In genomic region chr2:109736177-109736827, GRCh38 we compare ENCODE assay signal across 8 cellular contexts. TPM values are rescaled to one million over a fixed set of nuclear protein-coding genes. Genes with fewer than 3 reads are reported as not detected.
A peak's percentile ranks its signal among the peaks of the same experiment; 100 is the strongest.
DNase-seq lines count a peak whose midpoint lies in the region; ATAC-seq and TF ChIP-seq lines count a peak whose summit lies in the region.

No MANE protein-coding gene starts in this region.

- no peak overlapping the region for H3K4me3 Mint-ChIP-seq in activated CD8-positive, alpha-beta T cell treated with anti-CD3 and anti-CD28 coated beads for 36 hours

- no peaks in the 10 kb centered on the region for H3K27me3 ChIP-seq in heart left ventricle

- intact Hi-C loops in activated CD8-positive, alpha-beta T cell treated with anti-CD3 and anti-CD28 coated beads for 36 hours (cut with micrococcal nuclease), result no loop called here
- intact Hi-C loops in heart left ventricle (cut with DNase I), result loop anchor here in 6 of 10 donors (1.0 to 5.0 kb wide), 3 partner anchors 189 to 192 kb away; no protein-coding TSS in a partner anchor
- intact Hi-C loops in posterior vena cava (cut with DNase I), result loop anchor here in 1 of 2 donors (5.0 kb wide), 1 partner anchor 189 kb away; no protein-coding TSS in a partner anchor

- no peak overlapping the region for H3K4me3 ChIP-seq in heart left ventricle

- H3K27me3 Mint-ChIP-seq in activated CD8-positive, alpha-beta T cell treated with anti-CD3 and anti-CD28 coated beads for 36 hours, result peaks cover 18% of the 10 kb centered on the region

- no peaks in the 10 kb centered on the region for H3K36me3 ChIP-seq in heart left ventricle

- H3K4me1 Mint-ChIP-seq in activated CD8-positive, alpha-beta T cell treated with anti-CD3 and anti-CD28 coated beads for 36 hours (ENCODE audit: low read depth), result no peaks in the 10 kb centered on the region

- POLR2A ChIA-PET in activated CD8-positive, alpha-beta T cell treated with anti-CD3 and anti-CD28 coated beads for 36 hours (lab: Charles Lee), result no interaction called here

- no peak for TF ChIP-seq POLR2A in heart left ventricle (IDR thresholded peaks at IDR 0.05)

- no peak overlapping the region for H3K27ac ChIP-seq in heart left ventricle

- H3K9me3 ChIP-seq in heart left ventricle, result peaks cover 0 to 6% (median 0%) of the 10 kb centered on the region in 12 donors

- WGBS in heart left ventricle, 4 donors, result 56 to 60% (median 56%) methylated on average over 15 of the region's 15 CpGs

- peak; percentile 18 to 69 for DNase-seq in NCI-H524 (lab: John Stamatoyannopoulos, UW)
- no peak for DNase-seq in NCI-H524 treated with DMSO at 0.1 percent for 48 hours (lab: John Stamatoyannopoulos, UW)
- DNase-seq in NCI-H1105 treated with DMSO at 0.1 percent for 48 hours (lab: John Stamatoyannopoulos, UW), result peak; percentile 28
- DNase-seq in activated CD8-positive, alpha-beta T cell treated with anti-CD3 and anti-CD28 coated beads for 36 hours, result peak; percentile 35
- DNase-seq in heart left ventricle, result peak in 4 of 5 donors; percentile 39 to 54 (median 46)
- peak; percentile 20 for DNase-seq in putamen (ENCODE audit: low spot score)
- no peak for DNase-seq in posterior vena cava (ENCODE audit: low spot score)

- H3K27ac Mint-ChIP-seq in activated CD8-positive, alpha-beta T cell treated with anti-CD3 and anti-CD28 coated beads for 36 hours, result no peak overlapping the region

- H3K36me3 Mint-ChIP-seq in activated CD8-positive, alpha-beta T cell treated with anti-CD3 and anti-CD28 coated beads for 36 hours (ENCODE audit: low read depth), result no peaks in the 10 kb centered on the region

- no peaks in the 10 kb centered on the region for H3K9me3 Mint-ChIP-seq in activated CD8-positive, alpha-beta T cell treated with anti-CD3 and anti-CD28 coated beads for 36 hours

- no peaks in the 10 kb centered on the region for H3K4me1 ChIP-seq in heart left ventricle

- TF ChIP-seq CTCF in activated CD8-positive, alpha-beta T cell treated with anti-CD3 and anti-CD28 coated beads for 36 hours (IDR thresholded peaks at IDR 0.05), result peak; percentile 55
- TF ChIP-seq CTCF in heart left ventricle (IDR thresholded peaks at IDR 0.05), result peak; percentile 39 to 86 (median 74)

- CTCF ChIA-PET in activated CD8-positive, alpha-beta T cell treated with anti-CD3 and anti-CD28 coated beads for 36 hours (lab: Charles Lee), result interaction anchor here (1.0 to 3.5 kb wide), 2 partner anchors 97 to 190 kb away, joined by 3 to 30 read pairs; no protein-coding TSS in a partner anchor

- no peak for ATAC-seq in activated CD8-positive, alpha-beta T cell treated with anti-CD3 and anti-CD28 coated beads for 36 hours
- ATAC-seq in heart left ventricle (peak in 3 of 4 donors; percentile 50 to 75 (median 61)), GM19351 (IDR thresholded peaks at IDR 0.05; ENCODE audit: unreplicated experiment) (no peak)

RNA-seq across cellular contexts. Expression of gene RGPD5, which starts 57.8 kb away (rescaled TPM):
- 10 to 100 TPM; 31.1 to 35.4 TPM for total RNA-seq in activated CD8-positive, alpha-beta T cell treated with anti-CD3 and anti-CD28 coated beads for 36 hours
- 10 to 100 TPM in 8 of 9 donors, 1 to 10 TPM in 1; 8.4 to 35.4 (median 16.2) TPM for total RNA-seq in heart left ventricle
- 1 to 10 TPM; 3.9 to 9.4 TPM for polyA plus RNA-seq in heart left ventricle
- total RNA-seq in posterior vena cava, result 10 to 100 TPM; 53.6 to 81.6 TPM

Comparison
In these comparisons a context has a peak if more than half of its experiments do, and no peak if none do; other contexts are left out.
1. DNase-seq: peak in NCI-H524 (2 of 2), NCI-H1105 treated with DMSO at 0.1 percent for 48 hours (single experiment), activated CD8-positive, alpha-beta T cell treated with anti-CD3 and anti-CD28 coated beads for 36 hours (single experiment), heart left ventricle (4 of 5) and putamen (single experiment); none in NCI-H524 treated with DMSO at 0.1 percent for 48 hours (single experiment) and posterior vena cava (single experiment).
2. ATAC-seq: peak in heart left ventricle (3 of 4); none in activated CD8-positive, alpha-beta T cell treated with anti-CD3 and anti-CD28 coated beads for 36 hours (single experiment) and GM19351 (single experiment).